7 cellular contexts compared by ENCODE assay signal in genomic region chr11:19071255-19071654, GRCh38. TPM values are rescaled to one million over a fixed set of nuclear protein-coding genes. Genes with fewer than 3 reads are reported as not detected.
A peak's percentile ranks its signal among the peaks of the same experiment; 100 is the strongest.
DNase-seq lines count a peak whose midpoint lies in the region; ATAC-seq, FAIRE-seq and TF ChIP-seq lines count a peak whose summit lies in the region.

No MANE protein-coding gene starts in this region.

- H2AFZ ChIP-seq in SU-DHL-6 (ENCODE audit: low read depth, low read length, severe bottlenecking), result peak overlapping the region; percentile 70

- peak; percentile 95 for ATAC-seq in HG02759 (IDR thresholded peaks at IDR 0.05; ENCODE audit: unreplicated experiment)

- no peak for TF ChIP-seq POLR2A in GM12892 (IDR thresholded peaks at IDR 0.05; ENCODE audit: low read depth, low read length)

- H3K9ac ChIP-seq in SU-DHL-6 (ENCODE audit: low read length), result no peak overlapping the region

- TF ChIP-seq CTCF in SU-DHL-6 (IDR thresholded peaks at IDR 0.05; ENCODE audit: insufficient read depth, low read length, poor library complexity, severe bottlenecking), result peak; percentile 100

- H3K27ac ChIP-seq in SU-DHL-6 (ENCODE audit: low read depth, low read length), result no peak overlapping the region

- peak overlapping the region; percentile 44 for H3K4me2 ChIP-seq in SU-DHL-6 (ENCODE audit: low read depth, low read length, poor library complexity, severe bottlenecking)

- H3K36me3 ChIP-seq in SU-DHL-6 (ENCODE audit: low read length), result no peaks in the 10 kb centered on the region

- DNase-seq in GM12892 (ENCODE audit: insufficient read length) (peak; percentile 25), NCI-H1105 treated with DMSO at 0.1 percent for 48 hours (lab: John Stamatoyannopoulos, UW) (peak; percentile 88), amygdala (lab: John Stamatoyannopoulos, UW) (peak in 32 of 56 donors; percentile 7 to 67 (median 37)), hippocampal formation (lab: John Stamatoyannopoulos, UW) (peak; percentile 33 to 73), skeletal muscle cell (ENCODE audit: low read depth) (peak; percentile 46)

- no peaks in the 10 kb centered on the region for H3K27me3 ChIP-seq in SU-DHL-6 (ENCODE audit: low read length)

- H3K4me3 ChIP-seq in SU-DHL-6 (ENCODE audit: insufficient read depth, low read length, poor library complexity, severe bottlenecking) (no peak overlapping the region), skeletal muscle cell (ENCODE audit: low read depth, low read length) (peak overlapping the region; percentile 26)

- H3F3A ChIP-seq in SU-DHL-6 (ENCODE audit: insufficient read depth), result no peaks in the 10 kb centered on the region

- H4K20me1 ChIP-seq in SU-DHL-6 (ENCODE audit: low read depth, low read length), result no peaks in the 10 kb centered on the region

- no peaks in the 10 kb centered on the region for H3K9me2 ChIP-seq in SU-DHL-6 (replicated peaks; ENCODE audit: insufficient read depth, low read length)

- H3K9me3 ChIP-seq in SU-DHL-6 (ENCODE audit: insufficient read depth, low read length), result no peaks in the 10 kb centered on the region

- FAIRE-seq in GM12892 (lab: Jason Lieb, UNC), result peak; percentile 98

- no peaks in the 10 kb centered on the region for H3K79me2 ChIP-seq in SU-DHL-6 (ENCODE audit: insufficient read depth, low read length)

RNA-seq across cellular contexts. Expression of gene MRGPRX2, which starts 10.7 kb away (rescaled TPM):
- polyA plus RNA-seq in GM12892 (2012; ENCODE audit: missing spikeins), result not detected

RNA-seq across cellular contexts. Expression of gene ZDHHC13, which starts 45.7 kb away (rescaled TPM):
- polyA plus RNA-seq in GM12892 (2012; ENCODE audit: missing spikeins), result 15.6 TPM

Comparison
In these comparisons a context has a peak if more than half of its experiments do, and no peak if none do; other contexts are left out.
1. DNase-seq: peak in every context shown above with its lines; median percentile 88 in NCI-H1105 treated with DMSO at 0.1 percent for 48 hours; 53 in hippocampal formation; 46 in skeletal muscle cell; 37 in amygdala; 25 in GM12892.